ENCODE assay signal across 8 cellular contexts in genomic region chr17:60135160-60135950, GRCh38. TPM values are rescaled to one million over a fixed set of nuclear protein-coding genes. Genes with fewer than 3 reads are reported as not detected.
DNase-seq lines count a peak whose midpoint lies in the region; ATAC-seq and TF ChIP-seq lines count a peak whose summit lies in the region.

No MANE protein-coding gene starts in this region.

- H3K27ac ChIP-seq in HCT116 (ENCODE audit: low read depth, low read length) (peak overlapping the region; percentile 48), right cardiac atrium (ENCODE audit: low read length) (peak overlapping the region; percentile 26), vagina (peak overlapping the region; percentile 31)

- POLR2A ChIA-PET in HCT116 (lab: Charles Lee), result no interaction called here

- no peaks in the 10 kb centered on the region for H3K27me3 ChIP-seq in HCT116 (ENCODE audit: insufficient read depth, low read length)
- no peaks in the 10 kb centered on the region for H3K27me3 ChIP-seq in right cardiac atrium (ENCODE audit: control insufficient read depth, insufficient read depth)
- no peaks in the 10 kb centered on the region for H3K27me3 ChIP-seq in vagina

- peaks cover 25% of the 10 kb centered on the region for H3K4me1 Mint-ChIP-seq in T-helper 17 cell

- no peaks in the 10 kb centered on the region for H3K9me2 ChIP-seq in HCT116 (ENCODE audit: insufficient read depth)

- intact Hi-C loops in HCT116 (cut with micrococcal nuclease) (no loop called here), right cardiac atrium (cut with DNase I) (no loop called here), vagina (cut with DNase I) (no loop called here)

- peak; percentile 98 for ATAC-seq in HCT116
- peak; percentile 94 for ATAC-seq in T-helper 17 cell
- peak; percentile 97 for ATAC-seq in right cardiac atrium

- peaks cover 27% of the 10 kb centered on the region for H3K27me3 Mint-ChIP-seq in T-helper 17 cell

- no peak for TF ChIP-seq CTCF in HCT116 (IDR thresholded peaks at IDR 0.05 in 2 of 3, conservative IDR thresholded peaks at IDR 0.05 in 1 of 3; ENCODE audit: borderline replicate concordance in 1 of 3, insufficient read depth in 1 of 3, low read depth in 2 of 3, low read length in 2 of 3)
- TF ChIP-seq CTCF in vagina (IDR thresholded peaks at IDR 0.05), result no peak

- H3K36me3 ChIP-seq in HCT116 (ENCODE audit: control insufficient read depth in 1 of 2, insufficient read depth in 2 of 2, low read length in 2 of 2) (no peaks in the 10 kb centered on the region), vagina (no peaks in the 10 kb centered on the region)

- BruUV-seq in HCT116 (replicated peaks; lab: Mats Ljungman, UMichigan), result TSS peak; percentile 53

- peak; percentile 98 for DNase-seq in GM03348 (ENCODE audit: low spot score)
- peak; percentile 94 for DNase-seq in HCT116 (ENCODE audit: low read depth, low spot score)
- peak; percentile 91 for DNase-seq in NCI-H1105 (lab: John Stamatoyannopoulos, UW)
- peak; percentile 57 to 64 (median 62) for DNase-seq in T-helper 17 cell
- peak in 57 of 58 donors; percentile 39 to 95 (median 82) for DNase-seq in anterior cingulate cortex (lab: John Stamatoyannopoulos, UW)
- peak; percentile 90 to 94 (median 94) for DNase-seq in right cardiac atrium
- DNase-seq in pulmonary artery endothelial cell (ENCODE audit: low read depth, low spot score), result peak; percentile 77
- DNase-seq in vagina (ENCODE audit: extremely low spot score in 2 of 2), result no peak

- peaks cover 7% of the 10 kb centered on the region for H3K36me3 Mint-ChIP-seq in T-helper 17 cell (ENCODE audit: low read depth)

- H3K9me3 ChIP-seq in HCT116 (ENCODE audit: control insufficient read depth in 1 of 2, insufficient read depth in 1 of 2, low read depth in 1 of 2, low read length in 2 of 2) (no peaks in the 10 kb centered on the region), T-helper 17 cell (ENCODE audit: control insufficient read depth, low read length, poor library complexity, severe bottlenecking) (no peaks in the 10 kb centered on the region), right cardiac atrium (ENCODE audit: control insufficient read depth, low read length) (no peaks in the 10 kb centered on the region), vagina (no peaks in the 10 kb centered on the region)

- peak overlapping the region; percentile 95 for H3K4me2 ChIP-seq in HCT116 (ENCODE audit: low read length)

- H3K4me1 ChIP-seq in HCT116 (ENCODE audit: control insufficient read depth in 1 of 2, insufficient read depth in 2 of 2, low read length in 2 of 2) (peaks cover 3 to 14% of the 10 kb centered on the region in 2 experiments; a peak in 1 of 4 replicates), right cardiac atrium (ENCODE audit: control insufficient read depth, insufficient read depth, low read length) (no peaks in the 10 kb centered on the region), vagina (peaks cover 30% of the 10 kb centered on the region)

- peak overlapping the region; percentile 81 for H3K27ac Mint-ChIP-seq in T-helper 17 cell

- RAD21 ChIA-PET in HCT116 (lab: Charles Lee; ENCODE audit: low non-redundant PET in 1 of 2, low total read pairs in 2 of 2, uncharacterized antibody in 2 of 2, unreplicated experiment in 2 of 2), result no interaction called here

- no peak for TF ChIP-seq RAD21 in HCT116 (IDR thresholded peaks at IDR 0.05; ENCODE audit: low read depth)

- TF ChIP-seq POLR2A in HCT116 (IDR thresholded peaks at IDR 0.05; ENCODE audit: borderline replicate concordance, extremely low read depth, insufficient read depth, insufficient read length) (peak; percentile 94), vagina (IDR thresholded peaks at IDR 0.05) (no peak)

- peak overlapping the region; percentile 77 for H3K9ac ChIP-seq in HCT116 (ENCODE audit: low read length)

- H3K4me3 ChIP-seq in HCT116 (replicated peaks in 1 of 2; ENCODE audit: low read depth in 1 of 2, low read length in 2 of 2) (peak overlapping the region; percentile 85 to 96), right cardiac atrium (ENCODE audit: low read length) (peak overlapping the region; percentile 49), vagina (peak overlapping the region; percentile 60 to 66)

- peak overlapping the region; percentile 95 for H3K4me3 Mint-ChIP-seq in T-helper 17 cell

- H3K79me2 ChIP-seq in HCT116 (ENCODE audit: insufficient read depth, low read length), result peaks cover 4% of the 10 kb centered on the region; the same call in 1 of the 2 replicates

- 3% methylated on average over 53 of the region's 53 CpGs for WGBS in right cardiac atrium

- H2AFZ ChIP-seq in HCT116 (ENCODE audit: low read depth, low read length, poor library complexity, severe bottlenecking), result peak overlapping the region; percentile 98

- H4K20me1 ChIP-seq in HCT116 (ENCODE audit: insufficient read depth), result no peaks in the 10 kb centered on the region

- CTCF ChIA-PET in HCT116 (lab: Charles Lee), result no interaction called here

TF ChIP-seq in HCT116, 20 proteins besides CTCF, POLR2A, EP300 and RAD21 (continues in another document):
- TF ChIP-seq ELF1 (IDR thresholded peaks at IDR 0.05; ENCODE audit: borderline replicate concordance, low read depth), result no peak
- TF ChIP-seq YY1 (IDR thresholded peaks at IDR 0.05; ENCODE audit: extremely low read depth, insufficient replicate concordance, low read depth, low read length), result peak; percentile 93
- TF ChIP-seq MAX (IDR thresholded peaks at IDR 0.05), result peak; percentile 97
- no peak for TF ChIP-seq EZH2 (IDR thresholded peaks at IDR 0.05)
- peak; percentile 97 for TF ChIP-seq POLR2AphosphoS5 (IDR thresholded peaks at IDR 0.05; ENCODE audit: low read depth, low read length)
- peak; percentile 98 for TF ChIP-seq CBX3 (IDR thresholded peaks at IDR 0.05; ENCODE audit: low read depth)
- TF ChIP-seq, protein P1, sequence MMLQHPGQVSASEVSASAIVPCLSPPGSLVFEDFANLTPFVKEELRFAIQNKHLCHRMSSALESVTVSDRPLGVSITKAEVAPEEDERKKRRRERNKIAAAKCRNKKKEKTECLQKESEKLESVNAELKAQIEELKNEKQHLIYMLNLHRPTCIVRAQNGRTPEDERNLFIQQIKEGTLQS (IDR thresholded peaks at IDR 0.05), result no peak
- peak; percentile 100 for TF ChIP-seq SP1 (IDR thresholded peaks at IDR 0.05; ENCODE audit: low read depth)
- no peak for TF ChIP-seq ZNF274 (IDR thresholded peaks at IDR 0.05; ENCODE audit: low read depth, low read length)
- peak; percentile 93 for TF ChIP-seq SIN3A (IDR thresholded peaks at IDR 0.05; ENCODE audit: low read depth)
- peak; percentile 69 for TF ChIP-seq TCF7L2 (IDR thresholded peaks at IDR 0.05; ENCODE audit: borderline replicate concordance, extremely low read depth, insufficient read depth, insufficient read length)
- TF ChIP-seq EZH2phosphoT487 (IDR thresholded peaks at IDR 0.05; ENCODE audit: borderline replicate concordance), result no peak
- TF ChIP-seq JUND (IDR thresholded peaks at IDR 0.05), result no peak
- TF ChIP-seq SRF (IDR thresholded peaks at IDR 0.05; ENCODE audit: low read depth), result peak; percentile 99
- TF ChIP-seq CEBPB (IDR thresholded peaks at IDR 0.05; ENCODE audit: low read depth), result no peak
- peak; percentile 87; the same call in 1 of the 2 replicates for TF ChIP-seq ZFX (IDR thresholded peaks at IDR 0.05)
- no peak for TF ChIP-seq REST (IDR thresholded peaks at IDR 0.05; ENCODE audit: low read depth)

RNA-seq across cellular contexts. Expression of gene CA4, which starts 14.4 kb away (rescaled TPM):
- 0.20 TPM for total RNA-seq in HCT116 (2021; ENCODE audit: unreplicated experiment)
- polyA plus RNA-seq in HCT116 (2012), result not detected in 2 replicates
- total RNA-seq in T-helper 17 cell, result not detected
- 10 to 100 TPM in 1 of 4 donors, 1 to 10 TPM in 3; 2.3 to 11.3 (median 4.3) TPM for total RNA-seq in right cardiac atrium
- polyA plus RNA-seq in right cardiac atrium, result 17.6 TPM
- 0.20 TPM in 1 of 2 replicates, not detected in the other for total RNA-seq in pulmonary artery endothelial cell
- total RNA-seq in vagina, result not detected

RNA-seq across cellular contexts. Expression of gene HEATR6, which starts 56.6 kb away (rescaled TPM):
- total RNA-seq in HCT116 (2021; ENCODE audit: unreplicated experiment) (39.0 TPM), T-helper 17 cell (10 to 100 TPM; 13.7 to 18.5 TPM), right cardiac atrium (10 to 100 TPM; 11.6 to 14.9 (median 13.5) TPM), pulmonary artery endothelial cell (9.4 and 10.2 TPM in 2 replicates), vagina (27.3 TPM)
- polyA plus RNA-seq in HCT116 (2012), result 26.8 and 28.9 TPM in 2 replicates
- 7.4 TPM for polyA plus RNA-seq in right cardiac atrium

Comparison
In these comparisons a context has a peak if more than half of its experiments do, and no peak if none do; other contexts are left out.
1. DNase-seq: peak in GM03348 (single experiment), HCT116 (single experiment), NCI-H1105 (single experiment), T-helper 17 cell (3 of 3), anterior cingulate cortex (57 of 58), right cardiac atrium (3 of 3) and pulmonary artery endothelial cell (single experiment); none in vagina (0 of 2).
2. Peak in every context shown above with its lines, with median percentiles within 50 percentile points of each other: ATAC-seq, H3K27ac ChIP-seq and H3K4me3 ChIP-seq.